33 cellular contexts compared by ENCODE assay signal in genomic region chr5:154546719-154547118, GRCh38.
"Had no signal": no experiment of that assay in that cellular context is flagged by ENCODE, and none has a peak within 500 bp of the region (broad histone marks: within the 10 kb centered on the region; RNA-seq: fewer than 3 reads in every experiment).

No MANE protein-coding gene starts in this region.

- DNase-seq: activated B cell treated with CpG ODN at 0.5 μM for 24 hours; activated CD4-positive, alpha-beta T cell treated with anti-CD3 and anti-CD28 coated beads for 48 hours; activated CD4-positive, alpha-beta T cell treated with anti-CD3 and anti-CD28 coated beads, Interleukin-2, amount 50 U/mL, for 1 hour; activated CD4-positive, alpha-beta T cell treated with anti-CD3 and anti-CD28 coated beads, Interleukin-2, amount 50 U/mL, for 48 hours; activated CD8-positive, alpha-beta memory T cell treated with anti-CD3 and anti-CD28 coated beads for 24 hours; activated CD8-positive, alpha-beta T cell treated with anti-CD3 and anti-CD28 coated beads for 36 hours; activated effector memory CD4-positive, alpha-beta T cell treated with anti-CD3 and anti-CD28 coated beads, Interleukin-2, amount 50 U/mL, for 16 hours; activated naive CD4-positive, alpha-beta T cell treated with anti-CD3 and anti-CD28 coated beads for 36 hours; activated naive CD8-positive, alpha-beta T cell treated with anti-CD3 and anti-CD28 coated beads for 36 hours; activated naive CD8-positive, alpha-beta T cell treated with anti-CD3 and anti-CD28 coated beads, Interleukin-2, amount 50 U/mL, for 24 hours; activated T-cell treated with anti-CD3 and anti-CD28 coated beads, Interleukin-2, amount 50 U/mL, for 48 hours; adrenal gland; amygdala; aorta; body of pancreas; caudate nucleus; cortex of kidney; dermis blood vessel endothelial cell; effector CD4-positive, alpha-beta T cell; effector memory CD8-positive, alpha-beta T cell; erythroblast; foreskin keratinocyte; head of caudate nucleus; T-helper 17 cell; T1000; WERI-Rb-1 had no signal

- H3K9me3 Mint-ChIP-seq: activated B cell treated with CpG ODN at 0.5 μM for 24 hours; activated CD8-positive, alpha-beta T cell treated with anti-CD3 and anti-CD28 coated beads for 36 hours; activated naive CD4-positive, alpha-beta T cell treated with anti-CD3 and anti-CD28 coated beads for 36 hours; activated naive CD4-positive, alpha-beta T cell treated with anti-CD3 and anti-CD28 coated beads, Interleukin-2, amount 50 U/mL, for 24 hours; activated naive CD8-positive, alpha-beta T cell treated with anti-CD3 and anti-CD28 coated beads for 36 hours; activated naive CD8-positive, alpha-beta T cell treated with anti-CD3 and anti-CD28 coated beads, Interleukin-2, amount 50 U/mL, for 24 hours; activated T-helper 1 cell treated with anti-CD3 and anti-CD28 coated beads, Interleukin-12 subunit alpha, Interleukin-12 subunit beta, Interleukin-2, Interleukin-4 antibody, amounts not matched to agents 30 ng/mL and 10 ng/mL and 1 ng/mL, durations not matched to agents 14 hours and 24 hours and 36 hours; activated T-helper 2 cell treated with anti-CD3 and anti-CD28 coated beads, Interferon-gamma antibody, Interleukin-2, Interleukin-4, amounts not matched to agents 10 μg/mL and 5 μg/mL and 100 μg/mL, durations not matched to agents 14 hours and 24 hours and 36 hours; effector memory CD8-positive, alpha-beta T cell had no signal

- ATAC-seq: activated CD4-positive, CD25-positive, alpha-beta regulatory T cell treated with anti-CD3 and anti-CD28 coated beads, Interleukin-2, amount 50 U/mL, for 24 hours; activated CD8-positive, alpha-beta T cell treated with anti-CD3 and anti-CD28 coated beads for 36 hours; activated naive CD8-positive, alpha-beta T cell treated with anti-CD3 and anti-CD28 coated beads, Interleukin-2, amount 50 U/mL, for 24 hours; body of pancreas; effector memory CD8-positive, alpha-beta T cell; foreskin keratinocyte; gastroesophageal sphincter; T-helper 17 cell had no signal

- H3K27ac Mint-ChIP-seq: activated B cell treated with CpG ODN at 0.5 μM for 24 hours; activated CD8-positive, alpha-beta T cell treated with anti-CD3 and anti-CD28 coated beads for 36 hours; activated naive CD4-positive, alpha-beta T cell treated with anti-CD3 and anti-CD28 coated beads for 36 hours; activated naive CD4-positive, alpha-beta T cell treated with anti-CD3 and anti-CD28 coated beads, Interleukin-2, amount 50 U/mL, for 24 hours; activated naive CD8-positive, alpha-beta T cell treated with anti-CD3 and anti-CD28 coated beads for 36 hours; activated naive CD8-positive, alpha-beta T cell treated with anti-CD3 and anti-CD28 coated beads, Interleukin-2, amount 50 U/mL, for 24 hours; activated T-helper 1 cell treated with anti-CD3 and anti-CD28 coated beads, Interleukin-12 subunit alpha, Interleukin-12 subunit beta, Interleukin-2, Interleukin-4 antibody, amounts not matched to agents 30 ng/mL and 10 ng/mL and 1 ng/mL, durations not matched to agents 14 hours and 24 hours and 36 hours; activated T-helper 2 cell treated with anti-CD3 and anti-CD28 coated beads, Interferon-gamma antibody, Interleukin-2, Interleukin-4, amounts not matched to agents 10 μg/mL and 5 μg/mL and 100 μg/mL, durations not matched to agents 14 hours and 24 hours and 36 hours; effector memory CD8-positive, alpha-beta T cell; T-helper 17 cell; T-helper 2 cell treated with Interferon-gamma antibody and Interleukin-4, amounts not matched to agents 5 μg/mL and 100 μg/mL, for 36 hours had no signal

- H3K9me3 ChIP-seq: adrenal gland, body of pancreas, esophagus muscularis mucosa, gastroesophageal sphincter had no signal

- H3K36me3 ChIP-seq: adrenal gland, esophagus muscularis mucosa, gastroesophageal sphincter, WERI-Rb-1 had no signal

- H3K4me3 Mint-ChIP-seq: activated B cell treated with CpG ODN at 0.5 μM for 24 hours; activated CD8-positive, alpha-beta T cell treated with anti-CD3 and anti-CD28 coated beads for 36 hours; activated naive CD4-positive, alpha-beta T cell treated with anti-CD3 and anti-CD28 coated beads for 36 hours; activated naive CD4-positive, alpha-beta T cell treated with anti-CD3 and anti-CD28 coated beads, Interleukin-2, amount 50 U/mL, for 24 hours; activated naive CD8-positive, alpha-beta T cell treated with anti-CD3 and anti-CD28 coated beads for 36 hours; activated naive CD8-positive, alpha-beta T cell treated with anti-CD3 and anti-CD28 coated beads, Interleukin-2, amount 50 U/mL, for 24 hours; activated T-helper 1 cell treated with anti-CD3 and anti-CD28 coated beads, Interleukin-12 subunit alpha, Interleukin-12 subunit beta, Interleukin-2, Interleukin-4 antibody, amounts not matched to agents 30 ng/mL and 10 ng/mL and 1 ng/mL, durations not matched to agents 14 hours and 24 hours and 36 hours; effector memory CD8-positive, alpha-beta T cell; T-helper 17 cell; T-helper 2 cell treated with Interferon-gamma antibody and Interleukin-4, amounts not matched to agents 5 μg/mL and 100 μg/mL, for 36 hours had no signal

- H3K36me3 Mint-ChIP-seq: activated naive CD4-positive, alpha-beta T cell treated with anti-CD3 and anti-CD28 coated beads, Interleukin-2, amount 50 U/mL, for 24 hours; activated naive CD8-positive, alpha-beta T cell treated with anti-CD3 and anti-CD28 coated beads for 36 hours had no signal

- H3K4me1 ChIP-seq: adrenal gland, body of pancreas, esophagus muscularis mucosa, foreskin keratinocyte, gastroesophageal sphincter had no signal

- H3K27ac ChIP-seq: adrenal gland, body of pancreas, esophagus muscularis mucosa, foreskin keratinocyte, gastroesophageal sphincter, WERI-Rb-1 had no signal

- H3K4me3 ChIP-seq: adrenal gland, body of pancreas, esophagus muscularis mucosa, gastroesophageal sphincter had no signal

- H3K4me1 Mint-ChIP-seq: activated B cell treated with CpG ODN at 0.5 μM for 24 hours; activated naive CD4-positive, alpha-beta T cell treated with anti-CD3 and anti-CD28 coated beads, Interleukin-2, amount 50 U/mL, for 24 hours; activated naive CD8-positive, alpha-beta T cell treated with anti-CD3 and anti-CD28 coated beads for 36 hours; activated naive CD8-positive, alpha-beta T cell treated with anti-CD3 and anti-CD28 coated beads, Interleukin-2, amount 50 U/mL, for 24 hours; T-helper 17 cell had no signal
